10 cellular contexts compared by ENCODE assay signal in genomic region chr7:100476108-100476780, GRCh38. TPM values are rescaled to one million over a fixed set of nuclear protein-coding genes. Genes with fewer than 3 reads are reported as not detected.
DNase-seq lines count a peak whose midpoint lies in the region; ATAC-seq, FAIRE-seq and TF ChIP-seq lines count a peak whose summit lies in the region.
"Had no signal": no experiment of that assay in that cellular context is flagged by ENCODE, and none has a peak within 500 bp of the region (broad histone marks: within the 10 kb centered on the region; RNA-seq: fewer than 3 reads in every experiment).

No MANE protein-coding gene starts in this region.

- peaks cover 33% of the 10 kb centered on the region for H3K79me2 ChIP-seq in keratinocyte (ENCODE audit: control insufficient read depth, insufficient read depth, low read length)

- no peaks in the 10 kb centered on the region for H4K20me1 ChIP-seq in keratinocyte (ENCODE audit: control insufficient read depth, extremely low read depth, insufficient read depth, low read length)

- 11 to 12% methylated on average over 6 of the region's 6 CpGs for WGBS in aorta, 2 donors

- H3K36me3 Mint-ChIP-seq in activated T-cell treated with anti-CD3 and anti-CD28 coated beads, Interleukin-2, amount 50 U/mL, for 4 hours (ENCODE audit: insufficient read depth), result peaks cover 4% of the 10 kb centered on the region
- H3K36me3 Mint-ChIP-seq in activated naive CD8-positive, alpha-beta T cell treated with anti-CD3 and anti-CD28 coated beads, Interleukin-2, amount 50 U/mL, for 24 hours (ENCODE audit: low read depth), result peaks cover 16% of the 10 kb centered on the region

- ATAC-seq in activated T-cell treated with anti-CD3 and anti-CD28 coated beads, Interleukin-2, amount 50 U/mL, for 4 hours, result no peak
- no peak for ATAC-seq in activated naive CD8-positive, alpha-beta T cell treated with anti-CD3 and anti-CD28 coated beads, Interleukin-2, amount 50 U/mL, for 24 hours
- no peak for ATAC-seq in GM21515 (IDR thresholded peaks at IDR 0.05; ENCODE audit: unreplicated experiment)
- no peak for ATAC-seq in aorta (ENCODE audit: low FRiP score)

- H3K27ac ChIP-seq in keratinocyte (ENCODE audit: control insufficient read depth, insufficient read depth, low read length) (no peak overlapping the region), tibial artery (peak overlapping the region; percentile 84 to 95), aorta (ENCODE audit: low read depth in 1 of 2, low read length in 2 of 2) (no peak overlapping the region)

- dilution Hi-C loops in keratinocyte (cut with MboI; ENCODE audit: extremely low pct_ligation_motif_present, low sequenced_read_pairs), result no loop called here

- H3K36me3 ChIP-seq in keratinocyte (ENCODE audit: control insufficient read depth in 2 of 2, extremely low read depth in 1 of 2, insufficient read depth in 2 of 2, low read length in 2 of 2) (peaks cover 0 to 6% of the 10 kb centered on the region in 2 experiments), tibial artery (peaks cover 4 to 50% (median 11%) of the 10 kb centered on the region in 3 donors), aorta (ENCODE audit: control insufficient read depth in 1 of 2, insufficient read depth in 2 of 2, low read length in 1 of 2) (no peaks in the 10 kb centered on the region)

- no peaks in the 10 kb centered on the region for H3K9me3 Mint-ChIP-seq in activated T-cell treated with anti-CD3 and anti-CD28 coated beads, Interleukin-2, amount 50 U/mL, for 4 hours
- H3K9me3 Mint-ChIP-seq in activated naive CD8-positive, alpha-beta T cell treated with anti-CD3 and anti-CD28 coated beads, Interleukin-2, amount 50 U/mL, for 24 hours, result no peaks in the 10 kb centered on the region

- no peak for DNase-seq in activated T-cell treated with anti-CD3 and anti-CD28 coated beads, Interleukin-2, amount 50 U/mL, for 4 hours
- DNase-seq in activated T-cell treated with anti-CD3 and anti-CD28 coated beads for 4 hours, result no peak
- DNase-seq in activated naive CD8-positive, alpha-beta T cell treated with anti-CD3 and anti-CD28 coated beads, Interleukin-2, amount 50 U/mL, for 24 hours, result no peak
- no peak for DNase-seq in keratinocyte (ENCODE audit: low read depth, low spot score)
- no peak for DNase-seq in tibial artery
- no peak for DNase-seq in aorta
- no peak for DNase-seq in activated CD8-positive, alpha-beta memory T cell treated with anti-CD3 and anti-CD28 coated beads, Interleukin-2, amount 50 U/mL, for 48 hours
- DNase-seq: SHP77 treated with DMSO at 0.1 percent for 48 hours had no signal

- H3K9me3 ChIP-seq in keratinocyte (ENCODE audit: control insufficient read depth, low read depth, low read length), result no peaks in the 10 kb centered on the region
- no peaks in the 10 kb centered on the region for H3K9me3 ChIP-seq in tibial artery
- H3K9me3 ChIP-seq in aorta (ENCODE audit: control insufficient read depth, low read length), result no peaks in the 10 kb centered on the region

- peak overlapping the region; percentile 81 for H3K4me2 ChIP-seq in keratinocyte (ENCODE audit: control insufficient read depth, extremely low read depth, insufficient read depth, low read depth, low read length)

- TF ChIP-seq CTCF in keratinocyte (optimal IDR thresholded peaks at IDR 0.05 in 1 of 3, IDR thresholded peaks at IDR 0.05 in 1 of 3, conservative IDR thresholded peaks at IDR 0.05 in 1 of 3; ENCODE audit: extremely low read depth in 1 of 3, insufficient read depth in 2 of 3, low read length in 3 of 3) (no peak), tibial artery (IDR thresholded peaks at IDR 0.05) (no peak)

- no peaks in the 10 kb centered on the region for H3K27me3 Mint-ChIP-seq in activated T-cell treated with anti-CD3 and anti-CD28 coated beads, Interleukin-2, amount 50 U/mL, for 4 hours (ENCODE audit: low read depth)
- H3K27me3 Mint-ChIP-seq in activated naive CD8-positive, alpha-beta T cell treated with anti-CD3 and anti-CD28 coated beads, Interleukin-2, amount 50 U/mL, for 24 hours, result no peaks in the 10 kb centered on the region

- intact Hi-C loops in tibial artery (cut with DNase I; ENCODE audit: low total_unique reads), result loop anchor here (10.0 kb wide), 1 partner anchor 199 kb away; the partner anchor contains the start of gene GNB2
- intact Hi-C loops in aorta (cut with DNase I), result loop anchor here in 1 of 2 donors (10.0 kb wide), 1 partner anchor 379 kb away; the partner anchor contains the start of gene SLC12A9

- H2AFZ ChIP-seq in keratinocyte (ENCODE audit: control insufficient read depth, low read length), result no peak overlapping the region

- peaks cover 33% of the 10 kb centered on the region for H3K4me1 ChIP-seq in keratinocyte (ENCODE audit: control insufficient read depth, extremely low read depth, insufficient read depth, low read length)
- H3K4me1 ChIP-seq in tibial artery, result peaks cover 0 to 64% (median 49%) of the 10 kb centered on the region in 4 donors
- no peaks in the 10 kb centered on the region for H3K4me1 ChIP-seq in aorta (ENCODE audit: control insufficient read depth in 1 of 2, insufficient read depth in 2 of 2, low read length in 2 of 2)

- H3K27ac Mint-ChIP-seq in activated naive CD8-positive, alpha-beta T cell treated with anti-CD3 and anti-CD28 coated beads, Interleukin-2, amount 50 U/mL, for 24 hours, result peak overlapping the region; percentile 88

- no peak for FAIRE-seq in keratinocyte (lab: Jason Lieb, UNC)

- H3K4me1 Mint-ChIP-seq in activated T-cell treated with anti-CD3 and anti-CD28 coated beads, Interleukin-2, amount 50 U/mL, for 4 hours (ENCODE audit: low read depth), result peaks cover 40% of the 10 kb centered on the region
- peaks cover 49% of the 10 kb centered on the region for H3K4me1 Mint-ChIP-seq in activated naive CD8-positive, alpha-beta T cell treated with anti-CD3 and anti-CD28 coated beads, Interleukin-2, amount 50 U/mL, for 24 hours

- H3K9ac ChIP-seq in keratinocyte (ENCODE audit: control insufficient read depth, extremely low read depth, insufficient read depth, low read length), result peak overlapping the region; percentile 28

- H3K4me3 ChIP-seq in keratinocyte (ENCODE audit: control insufficient read depth in 2 of 3, extremely low read depth in 1 of 3, insufficient read depth in 2 of 3, low read depth in 1 of 3, low read length in 3 of 3) (peak overlapping the region in 2 of 3 experiments; percentile 84 to 93), tibial artery (peak overlapping the region; percentile 65 to 98), aorta (ENCODE audit: low read length in 2 of 2) (no peak overlapping the region)

- no peaks in the 10 kb centered on the region for H3K9me1 ChIP-seq in keratinocyte (ENCODE audit: control insufficient read depth, extremely low read depth, insufficient read depth, low read length)

- H3K27me3 ChIP-seq in keratinocyte (ENCODE audit: control insufficient read depth, extremely low read depth, insufficient read depth, low read length) (no peaks in the 10 kb centered on the region), tibial artery (no peaks in the 10 kb centered on the region), aorta (ENCODE audit: control insufficient read depth in 1 of 2, insufficient read depth in 2 of 2, low read length in 1 of 2) (no peaks in the 10 kb centered on the region)

- peak overlapping the region; percentile 82 for H3K4me3 Mint-ChIP-seq in activated T-cell treated with anti-CD3 and anti-CD28 coated beads, Interleukin-2, amount 50 U/mL, for 4 hours
- peak overlapping the region; percentile 89 for H3K4me3 Mint-ChIP-seq in activated naive CD8-positive, alpha-beta T cell treated with anti-CD3 and anti-CD28 coated beads, Interleukin-2, amount 50 U/mL, for 24 hours

RNA-seq across cellular contexts. Expression of gene TSC22D4, which starts 2.8 kb away (rescaled TPM):
- total RNA-seq in activated T-cell treated with anti-CD3 and anti-CD28 coated beads, Interleukin-2, amount 50 U/mL, for 4 hours, result 10 to 100 TPM; 65.4 to 81.9 (median 81.5) TPM
- polyA plus RNA-seq in keratinocyte (8.4 to 16.6 TPM (median 9.1 TPM) in 3 replicates), aorta (10 to 100 TPM; 18.8 to 35.5 TPM)
- 7.3 TPM for polyA plus RNA-seq in keratinocyte (2011; ENCODE audit: low read depth)
- polyA plus RNA-seq in keratinocyte (2011; cell fraction: cytosol; rRNA removed), result 9.4 and 20.9 TPM in 2 replicates
- 22.5 and 30.0 TPM in 2 replicates for polyA plus RNA-seq in keratinocyte (2011; cell fraction: nucleus; rRNA removed)
- polyA plus RNA-seq in keratinocyte (2012; ENCODE audit: low replicate concordance), result 23.1 and 23.2 TPM in 2 replicates
- 6.6 to 18.2 TPM (median 7.0 TPM) in 3 replicates for polyA minus RNA-seq in keratinocyte
- 31.5 TPM for polyA minus RNA-seq in keratinocyte (2011; cell fraction: cytosol; rRNA and poly(A)+ RNA removed)
- polyA minus RNA-seq in keratinocyte (2011; cell fraction: nucleus; rRNA and poly(A)+ RNA removed), result 14.6 and 17.1 TPM in 2 replicates
- total RNA-seq in aorta, result 10 to 100 TPM; 31.2 to 46.5 TPM

RNA-seq across cellular contexts. Expression of gene NYAP1, which starts 7.5 kb away (rescaled TPM):
- total RNA-seq in activated T-cell treated with anti-CD3 and anti-CD28 coated beads, Interleukin-2, amount 50 U/mL, for 4 hours, result under 1 TPM; 0.11 to 0.33 (median 0.18) TPM
- 0.16 to 0.48 TPM (median 0.16 TPM) in 3 replicates for polyA plus RNA-seq in keratinocyte
- not detected for polyA plus RNA-seq in keratinocyte (2011; ENCODE audit: low read depth)
- 0.06 and 0.48 TPM in 2 replicates for polyA plus RNA-seq in keratinocyte (2011; cell fraction: cytosol; rRNA removed)
- polyA plus RNA-seq in keratinocyte (2011; cell fraction: nucleus; rRNA removed), result 0.37 and 1.0 TPM in 2 replicates
- 0.36 TPM in 1 of 2 replicates, not detected in the other for polyA plus RNA-seq in keratinocyte (2012; ENCODE audit: low replicate concordance)
- polyA minus RNA-seq in keratinocyte, result not detected in 3 replicates
- polyA minus RNA-seq in keratinocyte (2011; cell fraction: cytosol; rRNA and poly(A)+ RNA removed), result 1.9 TPM
- 0.23 and 0.42 TPM in 2 replicates for polyA minus RNA-seq in keratinocyte (2011; cell fraction: nucleus; rRNA and poly(A)+ RNA removed)
- 1 to 10 TPM in 1 of 2 donors, under 1 TPM in 1; 0.75 to 1.3 TPM for total RNA-seq in aorta
- polyA plus RNA-seq in aorta, result under 1 TPM; 0.18 to 0.25 TPM

RNA-seq across cellular contexts. Expression of gene SPACDR, which starts 12.2 kb away (rescaled TPM):
- total RNA-seq in activated T-cell treated with anti-CD3 and anti-CD28 coated beads, Interleukin-2, amount 50 U/mL, for 4 hours, result under 1 TPM; 0.26 to 0.46 (median 0.41) TPM
- 0.24 to 0.54 TPM (median 0.37 TPM) in 3 replicates for polyA plus RNA-seq in keratinocyte
- polyA plus RNA-seq in keratinocyte (2011; ENCODE audit: low read depth), result not detected
- polyA plus RNA-seq in keratinocyte (2011; cell fraction: cytosol; rRNA removed), result 0.61 and 0.64 TPM in 2 replicates
- 2.1 TPM in 2 replicates for polyA plus RNA-seq in keratinocyte (2011; cell fraction: nucleus; rRNA removed)
- 0.30 and 1.3 TPM in 2 replicates for polyA plus RNA-seq in keratinocyte (2012; ENCODE audit: low replicate concordance)
- polyA minus RNA-seq in keratinocyte, result 0.53 to 1.7 TPM (median 1.4 TPM) in 3 replicates
- polyA minus RNA-seq in keratinocyte (2011; cell fraction: cytosol; rRNA and poly(A)+ RNA removed), result not detected
- polyA minus RNA-seq in keratinocyte (2011; cell fraction: nucleus; rRNA and poly(A)+ RNA removed), result not detected in 2 replicates
- 1 to 10 TPM; 1.0 to 2.0 TPM for total RNA-seq in aorta
- under 1 TPM in 1 of 2 donors, not detected in 1; 0.31 TPM for polyA plus RNA-seq in aorta
- total RNA-seq: glomerular endothelial cell had no signal

RNA-seq across cellular contexts. Expression of gene PPP1R35, which starts 39.9 kb away (rescaled TPM):
- total RNA-seq in activated T-cell treated with anti-CD3 and anti-CD28 coated beads, Interleukin-2, amount 50 U/mL, for 4 hours, result 10 to 100 TPM; 36.3 to 42.6 (median 37.4) TPM
- polyA plus RNA-seq in keratinocyte, result 12.2 to 15.3 TPM (median 13.3 TPM) in 3 replicates
- polyA plus RNA-seq in keratinocyte (2011; ENCODE audit: low read depth), result 2.2 TPM
- 7.4 and 15.5 TPM in 2 replicates for polyA plus RNA-seq in keratinocyte (2011; cell fraction: cytosol; rRNA removed)
- 18.8 and 27.4 TPM in 2 replicates for polyA plus RNA-seq in keratinocyte (2011; cell fraction: nucleus; rRNA removed)
- 21.6 and 22.8 TPM in 2 replicates for polyA plus RNA-seq in keratinocyte (2012; ENCODE audit: low replicate concordance)
- 2.2 to 3.6 TPM (median 3.1 TPM) in 3 replicates for polyA minus RNA-seq in keratinocyte
- 21.1 TPM for polyA minus RNA-seq in keratinocyte (2011; cell fraction: cytosol; rRNA and poly(A)+ RNA removed)
- 4.0 and 5.8 TPM in 2 replicates for polyA minus RNA-seq in keratinocyte (2011; cell fraction: nucleus; rRNA and poly(A)+ RNA removed)
- 10 to 100 TPM; 24.7 to 29.7 TPM for total RNA-seq in aorta
- 10 to 100 TPM; 16.0 to 69.5 TPM for polyA plus RNA-seq in aorta

RNA-seq across cellular contexts. Expression of gene MEPCE, which starts 46.6 kb away (rescaled TPM):
- 10 to 100 TPM; 82.4 to 87.2 (median 84.4) TPM for total RNA-seq in activated T-cell treated with anti-CD3 and anti-CD28 coated beads, Interleukin-2, amount 50 U/mL, for 4 hours
- polyA plus RNA-seq in keratinocyte (10.6 to 14.7 TPM (median 10.8 TPM) in 3 replicates), aorta (10 to 100 TPM; 13.0 to 27.2 TPM)
- 7.9 TPM for polyA plus RNA-seq in keratinocyte (2011; ENCODE audit: low read depth)
- polyA plus RNA-seq in keratinocyte (2011; cell fraction: cytosol; rRNA removed), result 6.6 and 10.3 TPM in 2 replicates
- 20.1 and 26.0 TPM in 2 replicates for polyA plus RNA-seq in keratinocyte (2011; cell fraction: nucleus; rRNA removed)
- 19.7 and 22.2 TPM in 2 replicates for polyA plus RNA-seq in keratinocyte (2012; ENCODE audit: low replicate concordance)
- 18.5 to 33.5 TPM (median 19.0 TPM) in 3 replicates for polyA minus RNA-seq in keratinocyte
- 18.2 TPM for polyA minus RNA-seq in keratinocyte (2011; cell fraction: cytosol; rRNA and poly(A)+ RNA removed)
- 15.1 and 15.7 TPM in 2 replicates for polyA minus RNA-seq in keratinocyte (2011; cell fraction: nucleus; rRNA and poly(A)+ RNA removed)
- total RNA-seq in aorta, result 10 to 100 TPM; 26.3 to 31.8 TPM

Comparison
In these comparisons a context has a peak if more than half of its experiments do, and no peak if none do; other contexts are left out.
1. H3K27ac ChIP-seq: peak in tibial artery (2 of 2); none in keratinocyte (single experiment) and aorta (0 of 2).
2. H3K4me3 ChIP-seq: peak in keratinocyte (2 of 3) and tibial artery (2 of 2); none in aorta (0 of 2).